In the genomic region with DNA sequence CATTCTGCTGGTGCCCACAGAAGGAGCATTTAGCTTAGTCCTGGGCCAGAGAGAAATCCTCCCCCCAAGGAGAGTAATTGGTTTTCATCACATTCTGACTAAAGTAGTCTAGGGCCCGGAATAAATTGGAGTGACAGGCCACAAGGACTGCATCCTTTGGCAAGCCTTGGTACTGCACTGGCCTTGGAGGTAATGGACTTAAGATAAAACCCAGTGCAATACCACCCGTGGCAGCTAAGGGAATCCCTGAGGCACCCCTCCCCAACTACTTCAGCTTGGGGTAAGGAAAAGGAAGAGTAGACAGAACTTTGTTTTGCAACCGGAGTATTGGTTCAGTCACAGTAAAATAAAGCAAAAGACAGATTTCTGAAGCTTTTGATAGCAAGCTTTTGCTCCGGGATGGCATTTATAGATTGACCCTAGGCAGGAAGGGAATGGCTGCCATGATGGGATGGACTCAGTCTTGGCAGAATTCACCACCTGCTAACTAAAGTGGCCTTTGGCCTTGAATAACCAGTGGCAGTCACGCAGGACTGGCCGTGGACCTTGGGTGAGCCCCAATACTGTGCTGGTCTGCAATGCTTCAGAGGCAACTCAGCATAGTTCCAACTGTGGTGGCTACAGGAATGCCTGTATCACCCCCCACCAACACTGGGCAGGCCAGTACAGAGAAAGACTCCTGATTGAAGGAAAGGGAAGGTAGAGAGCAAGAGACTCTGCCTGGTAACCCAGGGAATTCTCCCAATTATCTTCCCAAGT, we compare ENCODE assay signal across 19 cellular contexts.
"Had no signal": no experiment of that assay in that cellular context is flagged by ENCODE, and none has a peak within 500 bp of the region (broad histone marks: within the 10 kb centered on the region; RNA-seq: fewer than 3 reads in every experiment).

No MANE protein-coding gene starts in this region.

- H3K27ac ChIP-seq: coronary artery, gastrocnemius medialis, prostate gland, right atrium auricular region, suprapubic skin, transverse colon had no signal

- FAIRE-seq: endometrium, islet of Langerhans had no signal

- H3K9me3 ChIP-seq: gastrocnemius medialis, prostate gland, suprapubic skin had no signal

- H3K4me3 ChIP-seq: coronary artery, gastrocnemius medialis, prostate gland, right atrium auricular region, suprapubic skin, transverse colon had no signal

- DNase-seq: activated CD4-positive, alpha-beta T cell treated with anti-CD3 and anti-CD28 coated beads, Interleukin-2, amount 50 U/mL, for 1 hour; activated CD4-positive, CD25-positive, alpha-beta regulatory T cell treated with anti-CD3 and anti-CD28 coated beads, Interleukin-2, amount 50 U/mL, for 72 hours; activated effector memory CD4-positive, alpha-beta T cell treated with anti-CD3 and anti-CD28 coated beads, Interleukin-2, amount 50 U/mL, for 16 hours; activated naive CD4-positive, alpha-beta T cell treated with anti-CD3 and anti-CD28 coated beads, Interleukin-2, amount 50 U/mL, for 16 hours; activated T-cell treated with anti-CD3 and anti-CD28 coated beads, Interleukin-2, amount 50 U/mL, for 72 hours; aorta; gastrocnemius medialis; left colon; stimulated activated CD4-positive, alpha-beta T cell treated with anti-CD3 and anti-CD28 coated beads, Interleukin-15, amount 100 ng/mL, for 24 hours; stimulated activated CD4-positive, alpha-beta T cell treated with anti-CD3 and anti-CD28 coated beads, Interleukin-4, amount 100 ng/mL, for 1 hour; stimulated activated naive CD8-positive, alpha-beta T cell treated with anti-CD3 and anti-CD28 coated beads, Interleukin-15, amount 100 ng/mL, for 72 hours; transverse colon had no signal

- ATAC-seq: activated T-cell treated with anti-CD3 and anti-CD28 coated beads, Interleukin-2, amount 50 U/mL, for 72 hours; gastrocnemius medialis; left colon; stimulated activated naive CD8-positive, alpha-beta T cell treated with anti-CD3 and anti-CD28 coated beads, Interleukin-15, amount 100 ng/mL, for 72 hours had no signal

- H3K27me3 ChIP-seq: gastrocnemius medialis, right atrium auricular region, suprapubic skin, transverse colon had no signal

- H3K4me3 Mint-ChIP-seq: activated T-cell treated with anti-CD3 and anti-CD28 coated beads, Interleukin-2, amount 50 U/mL, for 72 hours; central memory CD8-positive, alpha-beta T cell; stimulated activated naive CD8-positive, alpha-beta T cell treated with anti-CD3 and anti-CD28 coated beads, Interleukin-15, amount 100 ng/mL, for 72 hours had no signal

- H3K9me3 Mint-ChIP-seq: central memory CD8-positive, alpha-beta T cell had no signal

- H3K27me3 Mint-ChIP-seq: central memory CD8-positive, alpha-beta T cell; stimulated activated naive CD8-positive, alpha-beta T cell treated with anti-CD3 and anti-CD28 coated beads, Interleukin-15, amount 100 ng/mL, for 72 hours had no signal

- H3K4me1 ChIP-seq: prostate gland, right atrium auricular region, suprapubic skin had no signal

- H3K36me3 ChIP-seq: gastrocnemius medialis, prostate gland, right atrium auricular region, suprapubic skin, transverse colon had no signal

- H3K27ac Mint-ChIP-seq: activated T-cell treated with anti-CD3 and anti-CD28 coated beads, Interleukin-2, amount 50 U/mL, for 72 hours had no signal
